30 cellular contexts compared by ENCODE assay signal in genomic region chr11:128251140-128251539, GRCh38.
DNase-seq lines count a peak whose midpoint lies in the region; ATAC-seq and TF ChIP-seq lines count a peak whose summit lies in the region.
"Had no signal": no experiment of that assay in that cellular context is flagged by ENCODE, and none has a peak within 500 bp of the region (broad histone marks: within the 10 kb centered on the region; RNA-seq: fewer than 3 reads in every experiment).

No MANE protein-coding gene starts in this region.

- DNase-seq in AG08396 (ENCODE audit: low spot score), result peak; percentile 17
- peak; percentile 24 for DNase-seq in LHCN-M2 (ENCODE audit: low read depth)
- peak; percentile 84 for DNase-seq in choroid plexus epithelial cell (ENCODE audit: low read depth)
- peak; percentile 88 for DNase-seq in iris pigment epithelial cell (ENCODE audit: low read depth)
- no peak for DNase-seq in mesenteric fat pad (ENCODE audit: low spot score)
- no peak for DNase-seq in A673 (ENCODE audit: low spot score)
- DNase-seq: activated CD4-positive, alpha-beta T cell treated with anti-CD3 and anti-CD28 coated beads for 36 hours; activated effector memory CD4-positive, alpha-beta T cell treated with anti-CD3 and anti-CD28 coated beads, Interleukin-2, amount 50 U/mL, for 16 hours; activated naive CD8-positive, alpha-beta T cell treated with anti-CD3 and anti-CD28 coated beads, Interleukin-2, amount 10 ng/mL, durations not matched to agents 7 days and 5 days; brain microvascular endothelial cell; CD4-positive, CD25-positive, alpha-beta regulatory T cell; Kasumi-1; left ventricle myocardium superior; mucosa of descending colon; NCI-H1048; NCI-H187; NCI-H748 treated with DMSO at 0.1 percent for 48 hours; nephron progenitor cell; right cardiac atrium; RPMI8226; stimulated activated CD4-positive, alpha-beta T cell treated with anti-CD3 and anti-CD28 coated beads, Interleukin-12 subunit alpha, Interleukin-12 subunit beta, amount 100 ng/mL, for 4 hours; stimulated activated CD4-positive, alpha-beta T cell treated with anti-CD3 and anti-CD28 coated beads, Interleukin-4, amount 100 ng/mL, for 24 hours; stimulated activated naive B cell treated with anti-CD40 and anti-IgM and Interleukin-4, amounts not matched to agents 10 μg/mL and 1 μg/mL and 100 μg/mL, for 72 hours had no signal

- POLR2A ChIA-PET in A673 (lab: Charles Lee; ENCODE audit: low non-redundant PET), result no interaction called here

- ATAC-seq in HG03095 (IDR thresholded peaks at IDR 0.05; ENCODE audit: unreplicated experiment), result no peak
- ATAC-seq in GM18907 (IDR thresholded peaks at IDR 0.05; ENCODE audit: unreplicated experiment), result no peak
- ATAC-seq: activated CD4-positive, alpha-beta T cell treated with anti-CD3 and anti-CD28 coated beads for 36 hours; GM23338; left ventricle myocardium superior; mucosa of descending colon; right cardiac atrium; stimulated activated naive B cell treated with anti-CD40 and anti-IgM and Interleukin-4, amounts not matched to agents 10 μg/mL and 1 μg/mL and 100 μg/mL, for 72 hours had no signal

- no TSS peak for BruUV-seq in A673 (replicated peaks; lab: Mats Ljungman, UMichigan)

- H3K27me3 ChIP-seq in A673 (replicated peaks; ENCODE audit: insufficient read depth, low read depth, low read length, poor library complexity), result peaks cover 23% of the 10 kb centered on the region
- H3K27me3 ChIP-seq: brain microvascular endothelial cell, vagina had no signal

- no peak overlapping the region for H3K4me3 ChIP-seq in choroid plexus epithelial cell (ENCODE audit: low read depth, low read length)
- H3K4me3 ChIP-seq in A673 (ENCODE audit: low read depth, low read length, poor library complexity, severe bottlenecking), result no peak overlapping the region
- H3K4me3 ChIP-seq: coronary artery, GM23338, mucosa of descending colon, SK-N-MC, vagina had no signal

- H3K4me1 ChIP-seq in A673 (ENCODE audit: insufficient read depth, low read length, poor library complexity, severe bottlenecking), result no peaks in the 10 kb centered on the region

- intact Hi-C loops in A673 (cut with micrococcal nuclease; ENCODE audit: unreplicated experiment), result no loop called here

- no peaks in the 10 kb centered on the region for H3K9me3 ChIP-seq in A673 (ENCODE audit: low read depth, low read length, poor library complexity, severe bottlenecking)
- H3K9me3 ChIP-seq: mucosa of descending colon, vagina had no signal

- no peaks in the 10 kb centered on the region for H3K36me3 ChIP-seq in A673 (ENCODE audit: insufficient read depth, low read length, poor library complexity, severe bottlenecking)
- H3K36me3 ChIP-seq: brain microvascular endothelial cell, vagina had no signal

- CTCF ChIA-PET in A673 (lab: Charles Lee), result no interaction called here

- no peak for TF ChIP-seq CTCF in choroid plexus epithelial cell (conservative IDR thresholded peaks at IDR 0.05; ENCODE audit: low read depth, low read length)
- no peak for TF ChIP-seq CTCF in A673 (conservative IDR thresholded peaks at IDR 0.05; ENCODE audit: low read depth, low read length)

- no peak overlapping the region for H3K27ac ChIP-seq in A673 (ENCODE audit: low read depth, low read length, poor library complexity, severe bottlenecking)
- H3K27ac ChIP-seq: brain microvascular endothelial cell, coronary artery, parathyroid adenoma, SK-N-MC, vagina had no signal

Comparison
In these comparisons a context has a peak if more than half of its experiments do, and no peak if none do; other contexts are left out.
1. DNase-seq: peak in AG08396 (single experiment), LHCN-M2 (single experiment), choroid plexus epithelial cell (single experiment) and iris pigment epithelial cell (single experiment); none in mesenteric fat pad (single experiment) and A673 (single experiment).